2 cellular contexts compared by ENCODE assay signal in the genomic region with DNA sequence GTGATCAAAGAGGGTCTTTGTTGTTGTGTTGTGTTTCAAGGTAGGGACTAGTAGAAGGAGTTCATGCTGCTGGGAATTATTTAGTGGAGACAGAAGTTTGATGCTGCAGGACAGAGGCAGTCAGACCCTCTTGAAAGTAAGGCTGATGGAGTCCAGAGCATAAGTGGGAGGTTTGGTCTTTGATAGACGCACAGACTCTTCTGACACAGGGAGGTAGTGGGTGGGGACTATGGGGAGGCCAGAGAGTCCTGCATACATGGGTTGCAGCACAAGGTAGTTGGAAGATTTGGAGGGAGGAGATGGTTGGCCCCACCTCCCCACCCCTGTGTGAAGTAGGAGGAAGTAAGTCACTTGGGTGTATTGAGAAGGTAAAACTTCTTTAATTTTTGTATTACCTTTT.
TF ChIP-seq lines count a peak whose summit lies in the region.

No MANE protein-coding gene starts in this region.

TF ChIP-seq in HEK293, 187 proteins besides CTCF, POLR2A, EP300 and RAD21:
- no peak for TF ChIP-seq BCL11A (tag by site-specific recombination; IDR thresholded peaks at IDR 0.05; ENCODE audit: low read depth)
- no peak for TF ChIP-seq ZNF558 (tag by site-specific recombination; IDR thresholded peaks at IDR 0.05)
- no peak for TF ChIP-seq ZNF2 (tag by site-specific recombination; IDR thresholded peaks at IDR 0.05)
- TF ChIP-seq ZNF426 (tag by site-specific recombination; IDR thresholded peaks at IDR 0.05): no peak
- TF ChIP-seq SP2 (tag by site-specific recombination; IDR thresholded peaks at IDR 0.05): peak; percentile 22; the same call in 1 of the 2 replicates
- no peak for TF ChIP-seq ZNF23 (tag by site-specific recombination; IDR thresholded peaks at IDR 0.05; ENCODE audit: borderline replicate concordance)
- TF ChIP-seq ZNF16 (tag by site-specific recombination; IDR thresholded peaks at IDR 0.05; ENCODE audit: low read depth): no peak
- TF ChIP-seq ZBTB17 (tag by site-specific recombination; IDR thresholded peaks at IDR 0.05): 0 out of 2 replicates have a peak, but pooled peaks have one; percentile 39
- no peak for TF ChIP-seq WT1 (tag by site-specific recombination; IDR thresholded peaks at IDR 0.05)

TF ChIP-seq in H1, 55 proteins besides CTCF, POLR2A, EP300 and RAD21:
- no peak for TF ChIP-seq KDM1A (IDR thresholded peaks at IDR 0.05; ENCODE audit: borderline replicate concordance, low read length)
